In genomic region chr10:36089790-36090391, GRCh38 we compare ENCODE assay signal across 21 cellular contexts.
A peak's percentile ranks its signal among the peaks of the same experiment; 100 is the strongest.
DNase-seq lines count a peak whose midpoint lies in the region; ATAC-seq, FAIRE-seq and TF ChIP-seq lines count a peak whose summit lies in the region.
"Had no signal": no experiment of that assay in that cellular context is flagged by ENCODE, and none has a peak within 500 bp of the region (broad histone marks: within the 10 kb centered on the region; RNA-seq: fewer than 3 reads in every experiment).

No MANE protein-coding gene starts in this region.

- no peak for FAIRE-seq in GM12878 (lab: Jason Lieb, UNC)
- FAIRE-seq: A549, H1 had no signal

- CTCF ChIA-PET in GM12878 (lab: Yijun Ruan, JAX) = no interaction called here

- H3K9ac ChIP-seq in KMS-11 = no peak overlapping the region
- no peak overlapping the region for H3K9ac ChIP-seq in GM12878 (ENCODE audit: control insufficient read depth, insufficient read depth, low read length)
- H3K9ac ChIP-seq in smooth muscle cell (ENCODE audit: low read depth) = no peak overlapping the region

- H3K79me2 ChIP-seq in KMS-11 (ENCODE audit: insufficient read depth, low read depth) = no peaks in the 10 kb centered on the region
- H3K79me2 ChIP-seq in GM12878 (ENCODE audit: control insufficient read depth, insufficient read depth, low read length) = no peaks in the 10 kb centered on the region
- no peaks in the 10 kb centered on the region for H3K79me2 ChIP-seq in smooth muscle cell (ENCODE audit: low read depth)

- in situ Hi-C loops in GM12878 (cut with MboI) = no loop called here

- BruUV-seq in GM12878 (replicated peaks; lab: Mats Ljungman, UMichigan) = no TSS peak

- SMC1A ChIA-PET in GM12878 (lab: Charles Lee; ENCODE audit: uncharacterized antibody, unreplicated experiment) = no interaction called here

- RAD21 ChIA-PET in GM12878 (lab: Charles Lee; ENCODE audit: unreplicated experiment) = interaction anchor here (0.8 kb wide), 1 partner anchor 35 kb away, joined by 3 read pairs; no protein-coding TSS in a partner anchor

- no peak overlapping the region for H3K4me3 ChIP-seq in right atrium auricular region
- no peak overlapping the region for H3K4me3 ChIP-seq in KMS-11 (IDR thresholded peaks at IDR 0.05; ENCODE audit: insufficient read depth, low read depth, low read length)
- H3K4me3 ChIP-seq in GM12878 = no peak overlapping the region
- H3K4me3 ChIP-seq in smooth muscle cell = no peak overlapping the region
- H3K4me3 ChIP-seq in aorta (ENCODE audit: low read length in 2 of 2) = no peak overlapping the region
- H3K4me3 ChIP-seq: A549, PC-9 had no signal

- H3K4me1 ChIP-seq in right atrium auricular region (peaks cover 0 to 12% of the 10 kb centered on the region in 2 donors), KMS-11 (ENCODE audit: low read depth, poor library complexity, severe bottlenecking) (peaks cover 31% of the 10 kb centered on the region), GM12878 (ENCODE audit: control insufficient read depth, insufficient read depth, low read length) (no peaks in the 10 kb centered on the region), smooth muscle cell (ENCODE audit: low read depth) (no peaks in the 10 kb centered on the region), aorta (ENCODE audit: control insufficient read depth in 1 of 2, insufficient read depth in 2 of 2, low read length in 2 of 2) (no peaks in the 10 kb centered on the region)
- H3K4me1 ChIP-seq: A549 had no signal

- no peak for TF ChIP-seq RAD21 in GM12878 (IDR thresholded peaks at IDR 0.05; ENCODE audit: insufficient read depth, low read depth, low read length)

- H2AFZ ChIP-seq in KMS-11 (ENCODE audit: low read depth) (peak overlapping the region; percentile 46; the same call in 1 of the 2 replicates), GM12878 (ENCODE audit: control insufficient read depth, low read depth, low read length) (no peak overlapping the region), smooth muscle cell (ENCODE audit: low read depth) (peak overlapping the region; percentile 33)
- H2AFZ ChIP-seq: PC-9 had no signal

- H3K9me3 ChIP-seq in right atrium auricular region (no peaks in the 10 kb centered on the region), GM12878 (replicated peaks; ENCODE audit: control insufficient read depth, insufficient read depth, low read length) (no peaks in the 10 kb centered on the region), smooth muscle cell (replicated peaks; ENCODE audit: low read depth) (no peaks in the 10 kb centered on the region), aorta (ENCODE audit: control insufficient read depth, low read length) (no peaks in the 10 kb centered on the region)
- H3K9me3 ChIP-seq: A549 had no signal

- H3K4me2 ChIP-seq in KMS-11 (peak overlapping the region; percentile 52), GM12878 (ENCODE audit: control insufficient read depth, insufficient read depth) (no peak overlapping the region), smooth muscle cell (no peak overlapping the region)
- H3K4me2 ChIP-seq: A549, PC-9 had no signal

- DNase-seq in Right ventricle myocardium superior (no peak), right atrium auricular region (ENCODE audit: low spot score) (no peak), GM12878 (ENCODE audit: low read depth, low spot score) (no peak), smooth muscle cell (lab: John Stamatoyannopoulos, UW; ENCODE audit: unreplicated experiment) (no peak), occipital lobe (lab: John Stamatoyannopoulos, UW) (no peak), aorta (no peak)
- no peak for DNase-seq in activated naive CD4-positive, alpha-beta T cell treated with Interleukin-2 at 50 U/mL for 16 hours
- DNase-seq: EL, GF-D8, Karpas-422, NCI-H1417 treated with DMSO at 0.1 percent for 48 hours, NCI-H1930, NCI-H345, NCI-H526, PC-9, RPMI8226, SIG-M5, T-cell had no signal

- H3F3A ChIP-seq in smooth muscle cell (ENCODE audit: low read depth) = no peaks in the 10 kb centered on the region

- no peak for TF ChIP-seq CTCF in right atrium auricular region (IDR thresholded peaks at IDR 0.05)
- no peak for TF ChIP-seq CTCF in KMS-11 (conservative IDR thresholded peaks at IDR 0.05; ENCODE audit: low read depth, low read length)
- TF ChIP-seq CTCF in GM12878 (IDR thresholded peaks at IDR 0.05 in 2 of 3, conservative IDR thresholded peaks at IDR 0.05 in 1 of 3; ENCODE audit: control insufficient read depth in 2 of 3, extremely low read depth in 1 of 3, insufficient read depth in 1 of 3, low read depth in 3 of 3, low read length in 3 of 3) = no peak
- TF ChIP-seq CTCF in smooth muscle cell (IDR thresholded peaks at IDR 0.05; ENCODE audit: borderline replicate concordance, insufficient read depth, poor library complexity, severe bottlenecking) = no peak

- TF ChIP-seq POLR2A in GM12878 (IDR thresholded peaks at IDR 0.05; ENCODE audit: low read depth, low read length) = no peak

- H3K27ac ChIP-seq in right atrium auricular region = no peak overlapping the region
- peak overlapping the region; percentile 48; the same call in 1 of the 2 replicates for H3K27ac ChIP-seq in KMS-11
- H3K27ac ChIP-seq in GM12878 (ENCODE audit: control insufficient read depth, insufficient read depth) = no peak overlapping the region
- no peak overlapping the region for H3K27ac ChIP-seq in smooth muscle cell (ENCODE audit: low read depth)
- H3K27ac ChIP-seq in aorta (ENCODE audit: low read depth in 1 of 2, low read length in 2 of 2) = no peak overlapping the region
- H3K27ac ChIP-seq: A549, PC-9 had no signal

- H3K36me3 ChIP-seq in right atrium auricular region = no peaks in the 10 kb centered on the region
- H3K36me3 ChIP-seq in KMS-11 (ENCODE audit: insufficient read depth) = no peaks in the 10 kb centered on the region
- H3K36me3 ChIP-seq in GM12878 (ENCODE audit: control insufficient read depth in 2 of 2, insufficient read depth in 2 of 2, low read length in 1 of 2) = no peaks in the 10 kb centered on the region
- H3K36me3 ChIP-seq in smooth muscle cell (ENCODE audit: low read depth) = no peaks in the 10 kb centered on the region
- no peaks in the 10 kb centered on the region for H3K36me3 ChIP-seq in aorta (ENCODE audit: control insufficient read depth in 1 of 2, insufficient read depth in 2 of 2, low read length in 1 of 2)

- POLR2A ChIA-PET in GM12878 (lab: Charles Lee) = no interaction called here

- ATAC-seq in Right ventricle myocardium superior (ENCODE audit: poor library complexity) (peak; percentile 87), GM12878 (peak; percentile 45), aorta (ENCODE audit: low FRiP score) (no peak)
- ATAC-seq: A549, T-cell had no signal

- 27% methylated on average over 2 of the region's 2 CpGs for WGBS in GM12878 (ENCODE audit: insufficient coverage, insufficient replicate concordance, low lambda C conversion rate, missing lambda C conversion rate)
- WGBS in smooth muscle cell (ENCODE audit: low lambda C conversion rate) = 92% methylated on average over 2 of the region's 2 CpGs
- WGBS in aorta, 2 donors = 8 to 10% methylated on average over 2 of the region's 2 CpGs

- no peak for TF ChIP-seq EP300 in GM12878 (IDR thresholded peaks at IDR 0.05; ENCODE audit: borderline replicate concordance in 1 of 2, control insufficient read depth in 1 of 2, low read depth in 2 of 2, low read length in 2 of 2)

- H4K20me1 ChIP-seq in KMS-11 (ENCODE audit: insufficient read depth) (no peaks in the 10 kb centered on the region), GM12878 (ENCODE audit: control insufficient read depth, insufficient read depth) (no peaks in the 10 kb centered on the region), smooth muscle cell (ENCODE audit: low read depth) (no peaks in the 10 kb centered on the region)

- H3K27me3 ChIP-seq in right atrium auricular region (no peaks in the 10 kb centered on the region), KMS-11 (ENCODE audit: insufficient read depth, low read depth) (no peaks in the 10 kb centered on the region), GM12878 (replicated peaks in 1 of 2; ENCODE audit: control insufficient read depth in 2 of 2, insufficient read depth in 2 of 2, low read length in 1 of 2) (no peaks in the 10 kb centered on the region), smooth muscle cell (ENCODE audit: low read depth) (no peaks in the 10 kb centered on the region), aorta (ENCODE audit: control insufficient read depth in 1 of 2, insufficient read depth in 2 of 2, low read length in 1 of 2) (no peaks in the 10 kb centered on the region)

- intact Hi-C loops in Right ventricle myocardium superior (cut with DNase I) = no loop called here
- intact Hi-C loops in GM12878 (cut with micrococcal nuclease; ENCODE audit: unreplicated experiment) = no loop called here
- intact Hi-C loops in aorta (cut with DNase I) = no loop called here

TF ChIP-seq in GM12878, 131 proteins besides CTCF, POLR2A, EP300 and RAD21 (continues in another document):
- TF ChIP-seq SMC3 (IDR thresholded peaks at IDR 0.05; ENCODE audit: borderline replicate concordance, low read length) (no peak), YBX1 (IDR thresholded peaks at IDR 0.05) (no peak), MEF2B (IDR thresholded peaks at IDR 0.05; ENCODE audit: partially characterized antibody, poor library complexity, severe bottlenecking) (peak; percentile 59), GABPA (IDR thresholded peaks at IDR 0.05; ENCODE audit: low read depth) (no peak), MAX (IDR thresholded peaks at IDR 0.05; ENCODE audit: low read depth, low read length) (no peak), HDAC6 (IDR thresholded peaks at IDR 0.05; ENCODE audit: unreplicated experiment) (no peak), TCF12 (IDR thresholded peaks at IDR 0.05; ENCODE audit: low read depth, low read length) (peak; percentile 35; the same call in 1 of the 2 replicates), ESRRA (IDR thresholded peaks at IDR 0.05; ENCODE audit: low read length) (no peak), MXI1 (IDR thresholded peaks at IDR 0.05; ENCODE audit: low read depth, low read length) (no peak), MTA2 (IDR thresholded peaks at IDR 0.05; ENCODE audit: low read depth) (peak; percentile 61), POU2F2 (IDR thresholded peaks at IDR 0.05; ENCODE audit: borderline replicate concordance, low read depth, low read length) (no peak), PBX3 (IDR thresholded peaks at IDR 0.05; ENCODE audit: insufficient replicate concordance, low read depth, low read length) (no peak), SUZ12 (IDR thresholded peaks at IDR 0.05; ENCODE audit: unreplicated experiment) (no peak)
